ENCODE assay signal across 22 cellular contexts in genomic region chr9:119086590-119086989, GRCh38.
DNase-seq lines count a peak whose midpoint lies in the region; ATAC-seq, FAIRE-seq and TF ChIP-seq lines count a peak whose summit lies in the region.
"Had no signal": no experiment of that assay in that cellular context is flagged by ENCODE, and none has a peak within 500 bp of the region (broad histone marks: within the 10 kb centered on the region; RNA-seq: fewer than 3 reads in every experiment).

No MANE protein-coding gene starts in this region.

- no peaks in the 10 kb centered on the region for H3K79me2 ChIP-seq in H1 (ENCODE audit: control insufficient read depth in 1 of 2, insufficient read depth in 2 of 2, low read length in 2 of 2)
- no peaks in the 10 kb centered on the region for H3K79me2 ChIP-seq in mesendoderm (ENCODE audit: control insufficient read depth, insufficient read depth, low read length)

- ATAC-seq in GM18520 (IDR thresholded peaks at IDR 0.05; ENCODE audit: unreplicated experiment) = no peak
- ATAC-seq: T-helper 17 cell had no signal

- H3K4me3 ChIP-seq in HUES48 (ENCODE audit: low read depth, low read length) = peak overlapping the region; percentile 3; the same call in 1 of the 2 replicates
- H3K4me3 ChIP-seq in H1 (ENCODE audit: extremely low read depth in 1 of 4, insufficient read depth in 2 of 4, low read depth in 3 of 4, low read length in 4 of 4) = peak overlapping the region in 1 of 4 experiments; percentile 30; a peak in 1 of 8 replicates
- H3K4me3 ChIP-seq in mesendoderm (ENCODE audit: low read length) = no peak overlapping the region
- H3K4me3 ChIP-seq: BLaER1, PC-9 had no signal

- TF ChIP-seq RAD21 in H1 (IDR thresholded peaks at IDR 0.05 in 1 of 2, conservative IDR thresholded peaks at IDR 0.05 in 1 of 2; ENCODE audit: low read depth in 2 of 2, low read length in 2 of 2) = no peak

- H3K4me2 ChIP-seq in H1 (ENCODE audit: insufficient read depth in 1 of 2, low read depth in 2 of 2, low read length in 2 of 2) = peak overlapping the region in 1 of 2 experiments; percentile 40; a peak in 1 of 4 replicates
- no peak overlapping the region for H3K4me2 ChIP-seq in mesendoderm (ENCODE audit: low read length)
- H3K4me2 ChIP-seq: BLaER1, PC-9 had no signal

- TF ChIP-seq POLR2A in H1 (IDR thresholded peaks at IDR 0.05; ENCODE audit: control extremely low read depth in 1 of 2, low read depth in 2 of 2, low read length in 2 of 2) = no peak

- H3K79me1 ChIP-seq in H1 (ENCODE audit: low read depth, low read length) (no peaks in the 10 kb centered on the region), mesendoderm (ENCODE audit: low read length) (no peaks in the 10 kb centered on the region)

- DNase-seq in NCI-H2171 treated with DMSO at 0.1 percent for 48 hours (lab: John Stamatoyannopoulos, UW) (peak; percentile 49), H1 (ENCODE audit: low read depth in 1 of 2, low spot score in 2 of 2) (no peak), mesendoderm (peak; percentile 16), 8988T (no peak), DMS53 (lab: John Stamatoyannopoulos, UW) (no peak)
- DNase-seq: ACHN; CD4-positive, alpha-beta T cell; COR-L47; NCI-H1105 treated with DMSO at 0.1 percent for 48 hours; NCI-H1694; NCI-H2081; NCI-H2227 treated with DMSO at 0.1 percent for 48 hours; NCI-H510A; PC-9; RPMI8226; SHP77; T-helper 17 cell had no signal

- H4K5ac ChIP-seq in H1 (ENCODE audit: insufficient read length, low read depth, low read length) = peak overlapping the region; percentile 31
- H4K5ac ChIP-seq in mesendoderm (ENCODE audit: low read length) = no peak overlapping the region

- no peaks in the 10 kb centered on the region for H3K27me3 ChIP-seq in HUES48 (ENCODE audit: control insufficient read depth, insufficient read depth, low read length)
- H3K27me3 ChIP-seq in H1 (replicated peaks in 1 of 4; ENCODE audit: control insufficient read depth in 3 of 4, extremely low read depth in 1 of 4, insufficient read depth in 3 of 4, low read length in 3 of 4) = no peaks in the 10 kb centered on the region
- no peaks in the 10 kb centered on the region for H3K27me3 ChIP-seq in mesendoderm (ENCODE audit: insufficient read depth, low read length, poor library complexity)
- H3K27me3 ChIP-seq: BLaER1 had no signal

- H3K36me3 ChIP-seq in HUES48 (ENCODE audit: control insufficient read depth, insufficient read depth, low read length) = no peaks in the 10 kb centered on the region
- H3K36me3 ChIP-seq in H1 (ENCODE audit: control insufficient read depth in 2 of 4, insufficient read depth in 4 of 4, low read length in 3 of 4) = no peaks in the 10 kb centered on the region
- no peaks in the 10 kb centered on the region for H3K36me3 ChIP-seq in mesendoderm (ENCODE audit: control insufficient read depth, insufficient read depth, low read length)
- H3K36me3 ChIP-seq: BLaER1 had no signal

- no peaks in the 10 kb centered on the region for H3K23me2 ChIP-seq in H1 (ENCODE audit: low read depth, low read length)

- H3K9ac ChIP-seq in HUES48 (ENCODE audit: low read depth, low read length) (no peak overlapping the region), H1 (replicated peaks in 1 of 4; ENCODE audit: extremely low read depth in 1 of 4, low read depth in 3 of 4, low read length in 3 of 4) (no peak overlapping the region), mesendoderm (ENCODE audit: low read length) (no peak overlapping the region)
- H3K9ac ChIP-seq: BLaER1 had no signal

- TF ChIP-seq EP300 in H1 (IDR thresholded peaks at IDR 0.05; ENCODE audit: borderline replicate concordance in 1 of 2, low read depth in 2 of 2, low read length in 2 of 2) = no peak

- H2BK20ac ChIP-seq in H1 (ENCODE audit: low read length) = no peak overlapping the region

- H3K4me1 ChIP-seq in HUES48 (ENCODE audit: control insufficient read depth, insufficient read depth, low read length) = peaks cover 37% of the 10 kb centered on the region
- peaks cover 2 to 13% (median 8%) of the 10 kb centered on the region in 4 experiments; a peak in 6 of 7 replicates for H3K4me1 ChIP-seq in H1 (replicated peaks in 1 of 4; ENCODE audit: control insufficient read depth in 3 of 4, insufficient read depth in 4 of 4, low read length in 3 of 4)
- H3K4me1 ChIP-seq in mesendoderm (ENCODE audit: control insufficient read depth, low read depth, low read length) = no peaks in the 10 kb centered on the region
- H3K4me1 ChIP-seq: BLaER1 had no signal

- CTCF ChIA-PET in H1 (lab: Charles Lee; ENCODE audit: partially characterized antibody) = no interaction called here

- H3K56ac ChIP-seq in H1 (replicated peaks; ENCODE audit: insufficient read length, low read depth, low read length) = no peak overlapping the region
- no peak overlapping the region for H3K56ac ChIP-seq in mesendoderm (ENCODE audit: low read length)

- H2BK120ac ChIP-seq in H1 (replicated peaks; ENCODE audit: low read depth, low read length) (no peak overlapping the region), mesendoderm (ENCODE audit: low read depth, low read length) (no peak overlapping the region)

- H2AFZ ChIP-seq in H1 (ENCODE audit: low read length) = no peak overlapping the region
- H2AFZ ChIP-seq: PC-9 had no signal

- H3K14ac ChIP-seq in H1 (ENCODE audit: insufficient read length) = no peak overlapping the region

- H3K9me3 ChIP-seq in HUES48 (ENCODE audit: control insufficient read depth, insufficient read depth, low read length) (no peaks in the 10 kb centered on the region), H1 (ENCODE audit: insufficient read depth in 2 of 2, low read depth in 1 of 2, low read length in 1 of 2) (no peaks in the 10 kb centered on the region)
- H3K9me3 ChIP-seq: BLaER1 had no signal

- peak; percentile 7 for FAIRE-seq in H1 (lab: Jason Lieb, UNC)
- FAIRE-seq: GM12892 had no signal

- H4K20me1 ChIP-seq in H1 (replicated peaks in 1 of 2; ENCODE audit: control insufficient read depth in 1 of 2, insufficient read depth in 2 of 2, low read length in 2 of 2) = no peaks in the 10 kb centered on the region
- H4K20me1 ChIP-seq: BLaER1 had no signal

- WGBS in H1 (ENCODE audit: extremely low coverage in 1 of 2, insufficient coverage in 1 of 2, insufficient read length in 1 of 2, insufficient replicate concordance in 2 of 2, low coverage in 1 of 2, low lambda C conversion rate in 2 of 2, missing lambda C conversion rate in 1 of 2), 2 experiments = 71% methylated on average over 1 of the region's 1 CpG; no CpG with 5 or more reads in 1 of the 2 experiments
- WGBS in mesendoderm (ENCODE audit: extremely low coverage, insufficient coverage, low lambda C conversion rate) = no CpG with 5 or more reads among the region's 1 CpG

- H2BK5ac ChIP-seq in H1 (ENCODE audit: low read depth, low read length) (peak overlapping the region; percentile 69; the same call in 1 of the 2 replicates), mesendoderm (ENCODE audit: low read length) (no peak overlapping the region)

- H4K91ac ChIP-seq in H1 (replicated peaks; ENCODE audit: insufficient read length, low read length) = no peak overlapping the region

- H3K27ac ChIP-seq in HUES48 (ENCODE audit: low read depth, low read length) (peak overlapping the region; percentile 71), H1 (ENCODE audit: low read depth, low read length) (peak overlapping the region; percentile 11; the same call in 1 of the 2 replicates), mesendoderm (ENCODE audit: low read depth, low read length) (no peak overlapping the region)
- H3K27ac ChIP-seq: BLaER1, HL-60, PC-9 had no signal

- no peak overlapping the region for H2BK15ac ChIP-seq in H1 (ENCODE audit: low read length)
- H2BK15ac ChIP-seq in mesendoderm (replicated peaks; ENCODE audit: low read depth) = no peak overlapping the region

- POLR2A ChIA-PET in H1 (lab: Charles Lee; ENCODE audit: partially characterized antibody) = interaction anchor here (0.6 kb wide), 1 partner anchor 9 kb away, joined by 3 read pairs; no protein-coding TSS in a partner anchor

- H3K18ac ChIP-seq in H1 (ENCODE audit: extremely low read depth, low read length) (0 out of 2 replicates have a peak overlapping the region, but pooled peaks have one; percentile 15), mesendoderm (ENCODE audit: low read length) (no peak overlapping the region)

- no peak overlapping the region for H2BK12ac ChIP-seq in H1 (ENCODE audit: low read depth, low read length)

- H2AK5ac ChIP-seq in H1 (ENCODE audit: low read depth, low read length) (no peak overlapping the region), mesendoderm (ENCODE audit: low read length) (no peak overlapping the region)

- H3K4ac ChIP-seq in H1 (replicated peaks; ENCODE audit: insufficient read length, low read depth, low read length) = no peak overlapping the region
- no peak overlapping the region for H3K4ac ChIP-seq in mesendoderm (ENCODE audit: low read depth, low read length)

- TF ChIP-seq CTCF in H1 (IDR thresholded peaks at IDR 0.05; ENCODE audit: control extremely low read depth in 1 of 3, insufficient read depth in 1 of 3, low read depth in 1 of 3, low read length in 3 of 3) = no peak

- H4K8ac ChIP-seq in H1 (ENCODE audit: extremely low read depth, insufficient read depth, low read length) (no peak overlapping the region), mesendoderm (ENCODE audit: low read depth, low read length) (no peak overlapping the region)

- H3K23ac ChIP-seq in H1 (ENCODE audit: insufficient read length) (no peak overlapping the region), mesendoderm (ENCODE audit: low read length) (no peak overlapping the region)

TF ChIP-seq in H1, 55 proteins besides CTCF, POLR2A, EP300 and RAD21 (continues in another document):
- no peak for TF ChIP-seq SP2 (IDR thresholded peaks at IDR 0.05; ENCODE audit: low read length)
- no peak for TF ChIP-seq CHD2 (IDR thresholded peaks at IDR 0.05; ENCODE audit: low read length)
- no peak for TF ChIP-seq SIRT6 (IDR thresholded peaks at IDR 0.05; ENCODE audit: low read length)
- TF ChIP-seq ASH2L (IDR thresholded peaks at IDR 0.05; ENCODE audit: low read length) = no peak
- no peak for TF ChIP-seq TEAD4 (IDR thresholded peaks at IDR 0.05; ENCODE audit: low read depth, low read length)
- no peak for TF ChIP-seq BACH1 (IDR thresholded peaks at IDR 0.05; ENCODE audit: low read length)
- TF ChIP-seq HDAC2 (IDR thresholded peaks at IDR 0.05; ENCODE audit: borderline replicate concordance in 1 of 2, low read depth in 2 of 2, low read length in 2 of 2) = no peak
- TF ChIP-seq CBX5 (IDR thresholded peaks at IDR 0.05; ENCODE audit: low read depth, low read length) = no peak
- peak; percentile 60; the same call in 1 of the 2 replicates for TF ChIP-seq YY1 (IDR thresholded peaks at IDR 0.05; ENCODE audit: low read depth, low read length)
- no peak for TF ChIP-seq HDAC6 (IDR thresholded peaks at IDR 0.05; ENCODE audit: low read depth, low read length)
- no peak for TF ChIP-seq SRF (IDR thresholded peaks at IDR 0.05; ENCODE audit: low read depth, low read length)

Comparison
In these comparisons a context has a peak if more than half of its experiments do, and no peak if none do; other contexts are left out.
1. DNase-seq: peak in NCI-H2171 treated with DMSO at 0.1 percent for 48 hours (single experiment) and mesendoderm (single experiment); none in H1 (0 of 2), 8988T (single experiment) and DMS53 (single experiment).